ENCODE assay signal across 1 cellular context in genomic region chr20:43457640-43458421, GRCh38.
TF ChIP-seq lines count a peak whose summit lies in the region.

Gene SRSF6, plus strand, starts transcription at chr20:43457896. Its CDS starts 138 bp downstream, at chr20:43458034.

TF ChIP-seq in HepG2, 621 proteins besides CTCF, POLR2A, EP300 and RAD21 (continued from another document and continues in another):
- no peak for TF ChIP-seq GRHL1 (CRISPR knock-in tag; conservative IDR thresholded peaks at IDR 0.05)
- peak; percentile 56; the same call in 1 of the 2 replicates for TF ChIP-seq HNF4G (IDR thresholded peaks at IDR 0.05; ENCODE audit: borderline replicate concordance, low read depth, low read length)
- TF ChIP-seq HNF4G (CRISPR knock-in tag; IDR thresholded peaks at IDR 0.05; ENCODE audit: borderline replicate concordance, low read depth): no peak; the same call in 1 of the 2 replicates
- peak; percentile 98 for TF ChIP-seq ZNF737 (CRISPR knock-in tag; IDR thresholded peaks at IDR 0.05; ENCODE audit: borderline replicate concordance)
- TF ChIP-seq NFRKB (IDR thresholded peaks at IDR 0.05): no peak; the same call in 1 of the 2 replicates
- TF ChIP-seq TRIM24 (CRISPR knock-in tag; IDR thresholded peaks at IDR 0.05): no peak
- peak; percentile 98 for TF ChIP-seq ZNF225 (CRISPR knock-in tag; IDR thresholded peaks at IDR 0.05)
- TF ChIP-seq ZNF839 (CRISPR knock-in tag; IDR thresholded peaks at IDR 0.05; ENCODE audit: borderline replicate concordance): peak; percentile 76; the same call in 1 of the 2 replicates
- peak; percentile 90 for TF ChIP-seq HDAC1 (CRISPR knock-in tag; IDR thresholded peaks at IDR 0.05)
- TF ChIP-seq ZBTB7B (CRISPR knock-in tag; IDR thresholded peaks at IDR 0.05): peak; percentile 3; the same call in 1 of the 2 replicates
- no peak for TF ChIP-seq CEBPZ (IDR thresholded peaks at IDR 0.05; ENCODE audit: low read length)
- peak; percentile 22; the same call in 1 of the 2 replicates for TF ChIP-seq ZNF292 (CRISPR knock-in tag; IDR thresholded peaks at IDR 0.05; ENCODE audit: borderline replicate concordance, low read depth)
- peak; percentile 81 for TF ChIP-seq SAP130 (CRISPR knock-in tag; IDR thresholded peaks at IDR 0.05; ENCODE audit: low read depth)
- TF ChIP-seq FOXO1 (CRISPR knock-in tag; IDR thresholded peaks at IDR 0.05): peak; percentile 86
- TF ChIP-seq ARID2 (CRISPR knock-in tag; IDR thresholded peaks at IDR 0.05; ENCODE audit: borderline replicate concordance): peak; percentile 95
- no peak for TF ChIP-seq FOXK2 (IDR thresholded peaks at IDR 0.05)
- peak; percentile 83; the same call in 1 of the 2 replicates for TF ChIP-seq ZNF432 (CRISPR knock-in tag; IDR thresholded peaks at IDR 0.05; ENCODE audit: borderline replicate concordance)
- peak; percentile 64 for TF ChIP-seq RARA (CRISPR knock-in tag; IDR thresholded peaks at IDR 0.05)
- TF ChIP-seq IRF9 (CRISPR knock-in tag; IDR thresholded peaks at IDR 0.05; ENCODE audit: borderline replicate concordance): peak; percentile 99
- no peak; the same call in 1 of the 2 replicates for TF ChIP-seq ZNF333 (CRISPR knock-in tag; IDR thresholded peaks at IDR 0.05; ENCODE audit: borderline replicate concordance)
- TF ChIP-seq CBFB (CRISPR knock-in tag; IDR thresholded peaks at IDR 0.05): peak; percentile 74
- peak; percentile 95 for TF ChIP-seq ZNF224 (CRISPR knock-in tag; IDR thresholded peaks at IDR 0.05)
- peak; percentile 57; the same call in 1 of the 2 replicates for TF ChIP-seq TERF1 (CRISPR knock-in tag; IDR thresholded peaks at IDR 0.05)
- TF ChIP-seq ZFAT (CRISPR knock-in tag; conservative IDR thresholded peaks at IDR 0.05): 0 out of 2 replicates have a peak, but pooled peaks have one; percentile 17
- TF ChIP-seq ZNF337 (CRISPR knock-in tag; IDR thresholded peaks at IDR 0.05; ENCODE audit: borderline replicate concordance, low read depth): peak; percentile 88; the same call in 1 of the 2 replicates
- peak; percentile 43 for TF ChIP-seq ATAD3A (CRISPR knock-in tag; IDR thresholded peaks at IDR 0.05)
- TF ChIP-seq ISX (CRISPR knock-in tag; conservative IDR thresholded peaks at IDR 0.05): 0 out of 2 replicates have a peak, but pooled peaks have one; percentile 8
- TF ChIP-seq GZF1 (CRISPR knock-in tag; IDR thresholded peaks at IDR 0.05): peak; percentile 48; the same call in 1 of the 2 replicates
- peak; percentile 95; the same call in 1 of the 2 replicates for TF ChIP-seq ZNF276 (CRISPR knock-in tag; IDR thresholded peaks at IDR 0.05; ENCODE audit: low read depth)
- TF ChIP-seq ZFP36 (IDR thresholded peaks at IDR 0.05; ENCODE audit: borderline replicate concordance, low read depth, low read length, partially characterized antibody): no peak
- TF ChIP-seq POLR2G (IDR thresholded peaks at IDR 0.05; ENCODE audit: low read depth, low read length): peak; percentile 100
- TF ChIP-seq ZNF770 (CRISPR knock-in tag; IDR thresholded peaks at IDR 0.05): peak; percentile 69
- peak; percentile 95 for TF ChIP-seq TP53 (CRISPR knock-in tag; conservative IDR thresholded peaks at IDR 0.05)
- 0 out of 2 replicates have a peak, but pooled peaks have one; percentile 45 for TF ChIP-seq NFE2L1 (CRISPR knock-in tag; IDR thresholded peaks at IDR 0.05; ENCODE audit: borderline replicate concordance)
- TF ChIP-seq JDP2 (CRISPR knock-in tag; IDR thresholded peaks at IDR 0.05; ENCODE audit: borderline replicate concordance): no peak; the same call in 1 of the 2 replicates
- TF ChIP-seq SOX5 (CRISPR knock-in tag; IDR thresholded peaks at IDR 0.05; ENCODE audit: borderline replicate concordance): peak; percentile 25; the same call in 1 of the 2 replicates
- peak; percentile 99 for TF ChIP-seq ZNF816 (CRISPR knock-in tag; IDR thresholded peaks at IDR 0.05; ENCODE audit: borderline replicate concordance)
- peak; percentile 83; the same call in 1 of the 2 replicates for TF ChIP-seq MXD1 (CRISPR knock-in tag; IDR thresholded peaks at IDR 0.05)
- TF ChIP-seq ZNF564 (CRISPR knock-in tag; IDR thresholded peaks at IDR 0.05): peak; percentile 98
- peak; percentile 98 for TF ChIP-seq PLSCR1 (CRISPR knock-in tag; IDR thresholded peaks at IDR 0.05; ENCODE audit: borderline replicate concordance)
- no peak for TF ChIP-seq RFX1 (IDR thresholded peaks at IDR 0.05)
- TF ChIP-seq ZNF234 (CRISPR knock-in tag; conservative IDR thresholded peaks at IDR 0.05): peak; percentile 82
- TF ChIP-seq PRMT3 (CRISPR knock-in tag; IDR thresholded peaks at IDR 0.05; ENCODE audit: borderline replicate concordance, low read depth): peak; percentile 91
- TF ChIP-seq JUNB (CRISPR knock-in tag; IDR thresholded peaks at IDR 0.05; ENCODE audit: borderline replicate concordance): no peak
- peak; percentile 43; the same call in 1 of the 2 replicates for TF ChIP-seq MIXL1 (CRISPR knock-in tag; IDR thresholded peaks at IDR 0.05)
- peak; percentile 90 for TF ChIP-seq NFKBIZ (CRISPR knock-in tag; IDR thresholded peaks at IDR 0.05)
- peak; percentile 77; the same call in 1 of the 2 replicates for TF ChIP-seq CREBL2 (CRISPR knock-in tag; IDR thresholded peaks at IDR 0.05; ENCODE audit: borderline replicate concordance)
- peak; percentile 100 for TF ChIP-seq ZNF670 (CRISPR knock-in tag; IDR thresholded peaks at IDR 0.05; ENCODE audit: borderline replicate concordance)
- TF ChIP-seq ZFP91 (CRISPR knock-in tag; IDR thresholded peaks at IDR 0.05; ENCODE audit: borderline replicate concordance): peak; percentile 97
- TF ChIP-seq ARNT (IDR thresholded peaks at IDR 0.05): no peak
